Comparison of ENCODE assay signal across 17 cellular contexts in the genomic region with DNA sequence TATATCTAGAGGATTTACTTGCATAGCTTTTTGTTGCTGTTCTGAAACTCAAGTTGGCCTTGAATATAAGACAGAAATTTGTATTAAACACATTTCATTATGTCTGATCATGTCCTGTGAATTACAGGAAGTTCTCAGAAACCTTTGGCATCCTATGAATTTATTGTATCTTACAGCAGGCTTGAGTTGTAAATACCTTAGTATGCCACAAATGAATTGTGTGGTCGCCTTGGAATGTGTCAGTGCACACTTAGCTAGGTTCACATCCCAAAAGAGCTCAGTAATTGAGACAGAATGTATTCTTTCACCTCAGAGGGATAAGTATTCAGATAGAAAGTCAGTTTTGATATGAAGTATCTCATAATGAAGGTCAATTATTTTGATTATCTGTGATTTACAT.
DNase-seq lines count a peak whose midpoint lies in the region; TF ChIP-seq lines count a peak whose summit lies in the region.
"Had no signal": no experiment of that assay in that cellular context is flagged by ENCODE, and none has a peak within 500 bp of the region (broad histone marks: within the 10 kb centered on the region; RNA-seq: fewer than 3 reads in every experiment).

No MANE protein-coding gene starts in this region.

- no peaks in the 10 kb centered on the region for H3K27me3 ChIP-seq in GM23248 (replicated peaks; ENCODE audit: insufficient read depth)
- H3K27me3 ChIP-seq: hepatocyte had no signal

- no peaks in the 10 kb centered on the region for H4K20me1 ChIP-seq in GM23248 (ENCODE audit: insufficient read depth)

- H3K4me1 Mint-ChIP-seq in activated naive CD4-positive, alpha-beta T cell treated with anti-CD3 and anti-CD28 coated beads, Interleukin-2, amount 10 ng/mL, durations not matched to agents 7 days and 5 days: no peaks in the 10 kb centered on the region
- H3K4me1 Mint-ChIP-seq in mesothelial cell of epicardium: peaks cover 11% of the 10 kb centered on the region
- H3K4me1 Mint-ChIP-seq: activated T-helper 17 cell treated with anti-CD3 and anti-CD28 coated beads, Interleukin-2, amount 50 U/mL, for 72 hours; endodermal cell had no signal

- no peaks in the 10 kb centered on the region for H3K9me2 ChIP-seq in GM23248 (ENCODE audit: insufficient read depth)

- no peak overlapping the region for H3K9ac ChIP-seq in GM23248

- H2AFZ ChIP-seq in GM23248: no peak overlapping the region
- H2AFZ ChIP-seq: hepatocyte had no signal

- in situ Hi-C loops in GM23248 (cut with MboI): no loop called here

- H3K36me3 ChIP-seq in GM23248 (ENCODE audit: low read depth): no peaks in the 10 kb centered on the region

- DNase-seq in GM23248 (peak; percentile 51), RPMI7951 (ENCODE audit: low read depth) (peak; percentile 27), epithelial cell of prostate (ENCODE audit: low read depth, low spot score) (peak; percentile 43), retinal pigment epithelial cell (ENCODE audit: low read depth) (peak; percentile 35), NCI-H1417 treated with DMSO at 0.1 percent for 48 hours (lab: John Stamatoyannopoulos, UW) (no peak), C1 segment of cervical spinal cord (lab: John Stamatoyannopoulos, UW) (no peak), mesothelial cell of epicardium (ENCODE audit: low spot score in 2 of 2, unreplicated experiment in 2 of 2) (no peak)
- no peak for DNase-seq in activated naive CD4-positive, alpha-beta T cell treated with anti-CD3 and anti-CD28 coated beads, Interleukin-2, amount 10 ng/mL, durations not matched to agents 7 days and 5 days
- DNase-seq: activated CD8-positive, alpha-beta T cell treated with anti-CD3 and anti-CD28 coated beads for 36 hours; anterior cingulate cortex; endodermal cell; NCI-H1105; NCI-H446 treated with DMSO at 0.1 percent for 48 hours had no signal

- H3K27me3 Mint-ChIP-seq in activated naive CD4-positive, alpha-beta T cell treated with anti-CD3 and anti-CD28 coated beads, Interleukin-2, amount 10 ng/mL, durations not matched to agents 7 days and 5 days: no peaks in the 10 kb centered on the region
- H3K27me3 Mint-ChIP-seq in mesothelial cell of epicardium (ENCODE audit: low read depth): no peaks in the 10 kb centered on the region
- H3K27me3 Mint-ChIP-seq: activated CD8-positive, alpha-beta T cell treated with anti-CD3 and anti-CD28 coated beads for 36 hours; activated T-helper 17 cell treated with anti-CD3 and anti-CD28 coated beads, Interleukin-2, amount 50 U/mL, for 72 hours had no signal

- H3K4me3 ChIP-seq in GM23248 (0 out of 2 replicates have a peak overlapping the region, but pooled peaks have one; percentile 8), retinal pigment epithelial cell (ENCODE audit: low read length) (no peak overlapping the region)
- H3K4me3 ChIP-seq: hepatocyte, lung, skin epidermis had no signal

- peaks cover 37% of the 10 kb centered on the region for H3K4me1 ChIP-seq in GM23248 (ENCODE audit: insufficient read depth)

- H3K4me3 Mint-ChIP-seq in activated naive CD4-positive, alpha-beta T cell treated with anti-CD3 and anti-CD28 coated beads, Interleukin-2, amount 10 ng/mL, durations not matched to agents 7 days and 5 days: no peak overlapping the region
- no peak overlapping the region for H3K4me3 Mint-ChIP-seq in mesothelial cell of epicardium
- H3K4me3 Mint-ChIP-seq: activated CD8-positive, alpha-beta T cell treated with anti-CD3 and anti-CD28 coated beads for 36 hours; activated T-helper 17 cell treated with anti-CD3 and anti-CD28 coated beads, Interleukin-2, amount 50 U/mL, for 72 hours; endodermal cell had no signal

- H3K9me3 ChIP-seq in GM23248 (ENCODE audit: low read depth): no peaks in the 10 kb centered on the region

- H3K4me2 ChIP-seq in GM23248 (ENCODE audit: unreplicated experiment): peak overlapping the region; percentile 60
- H3K4me2 ChIP-seq: hepatocyte had no signal

- no peaks in the 10 kb centered on the region for H3K9me3 Mint-ChIP-seq in activated naive CD4-positive, alpha-beta T cell treated with anti-CD3 and anti-CD28 coated beads, Interleukin-2, amount 10 ng/mL, durations not matched to agents 7 days and 5 days
- H3K9me3 Mint-ChIP-seq in mesothelial cell of epicardium: no peaks in the 10 kb centered on the region
- H3K9me3 Mint-ChIP-seq: activated CD8-positive, alpha-beta T cell treated with anti-CD3 and anti-CD28 coated beads for 36 hours; endodermal cell had no signal

- no peaks in the 10 kb centered on the region for H3K79me2 ChIP-seq in GM23248 (ENCODE audit: insufficient read depth)
- H3K79me2 ChIP-seq: hepatocyte had no signal

- H3K27ac Mint-ChIP-seq in activated naive CD4-positive, alpha-beta T cell treated with anti-CD3 and anti-CD28 coated beads, Interleukin-2, amount 10 ng/mL, durations not matched to agents 7 days and 5 days: no peak overlapping the region
- no peak overlapping the region for H3K27ac Mint-ChIP-seq in mesothelial cell of epicardium
- H3K27ac Mint-ChIP-seq: activated CD8-positive, alpha-beta T cell treated with anti-CD3 and anti-CD28 coated beads for 36 hours; activated T-helper 17 cell treated with anti-CD3 and anti-CD28 coated beads, Interleukin-2, amount 50 U/mL, for 72 hours; endodermal cell had no signal

- TF ChIP-seq CTCF in retinal pigment epithelial cell (conservative IDR thresholded peaks at IDR 0.05; ENCODE audit: low read depth, low read length): no peak
- no peak for TF ChIP-seq CTCF in mesothelial cell of epicardium (IDR thresholded peaks at IDR 0.05; ENCODE audit: unreplicated experiment)

- peaks cover 22% of the 10 kb centered on the region for H3F3A ChIP-seq in GM23248 (ENCODE audit: insufficient read depth)

- 27 to 46% methylated on average over 1 of the region's 1 CpG for WGBS in GM23248 (ENCODE audit: low coverage in 1 of 2, low lambda C conversion rate in 2 of 2, missing lambda C conversion rate in 2 of 2), 2 experiments

- CTCF ChIA-PET in activated naive CD4-positive, alpha-beta T cell treated with anti-CD3 and anti-CD28 coated beads, Interleukin-2, amount 10 ng/mL, durations not matched to agents 7 days and 5 days (lab: Charles Lee): no interaction called here

- peak overlapping the region; percentile 13 for H3K27ac ChIP-seq in GM23248
- H3K27ac ChIP-seq in epithelial cell of prostate: peak overlapping the region; percentile 70
- H3K27ac ChIP-seq: hepatocyte, skin epidermis had no signal

- no peaks in the 10 kb centered on the region for H3K36me3 Mint-ChIP-seq in activated naive CD4-positive, alpha-beta T cell treated with anti-CD3 and anti-CD28 coated beads, Interleukin-2, amount 10 ng/mL, durations not matched to agents 7 days and 5 days
- no peaks in the 10 kb centered on the region for H3K36me3 Mint-ChIP-seq in mesothelial cell of epicardium

Comparison
In these comparisons a context has a peak if more than half of its experiments do, and no peak if none do; other contexts are left out.
1. DNase-seq: peak in GM23248 (single experiment), RPMI7951 (single experiment), epithelial cell of prostate (single experiment) and retinal pigment epithelial cell (single experiment); none in NCI-H1417 treated with DMSO at 0.1 percent for 48 hours (single experiment), activated naive CD4-positive, alpha-beta T cell treated with anti-CD3 and anti-CD28 coated beads, Interleukin-2, amount 10 ng/mL, durations not matched to agents 7 days and 5 days (single experiment), C1 segment of cervical spinal cord (0 of 14) and mesothelial cell of epicardium (0 of 2).